Comparison of ENCODE assay signal across 29 cellular contexts in genomic region chr6:106966671-106967522, GRCh38. TPM values are rescaled to one million over a fixed set of nuclear protein-coding genes. Genes with fewer than 3 reads are reported as not detected.
DNase-seq lines count a peak whose midpoint lies in the region; ATAC-seq, FAIRE-seq and TF ChIP-seq lines count a peak whose summit lies in the region.
"Had no signal": no experiment of that assay in that cellular context is flagged by ENCODE, and none has a peak within 500 bp of the region (broad histone marks: within the 10 kb centered on the region; RNA-seq: fewer than 3 reads in every experiment).

No MANE protein-coding gene starts in this region.

- FAIRE-seq in kidney (lab: Jason Lieb, UNC) = no peak
- FAIRE-seq: islet of Langerhans had no signal

- peaks cover 4% of the 10 kb centered on the region for H3K79me2 ChIP-seq in OCI-LY1 (ENCODE audit: insufficient read depth, low read length)

- H3K9me3 Mint-ChIP-seq in activated naive CD4-positive, alpha-beta T cell treated with anti-CD3 and anti-CD28 coated beads, Interleukin-2, amount 50 U/mL, for 72 hours = no peaks in the 10 kb centered on the region
- H3K9me3 Mint-ChIP-seq: activated CD4-positive, alpha-beta T cell treated with anti-CD3 and anti-CD28 coated beads, Interleukin-2, amount 10 ng/mL, durations not matched to agents 7 days and 5 days; activated naive CD8-positive, alpha-beta T cell treated with anti-CD3 and anti-CD28 coated beads, Interleukin-2, amount 10 ng/mL, durations not matched to agents 7 days and 5 days; stimulated activated effector memory CD8-positive, alpha-beta T cell treated with anti-CD3 and anti-CD28 coated beads, Interleukin-12 subunit alpha, Interleukin-12 subunit beta, amount 100 ng/mL, for 72 hours had no signal

- H3K4me1 ChIP-seq in HEK293 (ENCODE audit: control insufficient read depth, insufficient read depth, low read length) (no peaks in the 10 kb centered on the region), OCI-LY1 (ENCODE audit: insufficient read depth, low read length, severe bottlenecking) (peaks cover 4% of the 10 kb centered on the region), kidney (ENCODE audit: control insufficient read depth in 1 of 2, insufficient read depth in 1 of 2, low read depth in 1 of 2, low read length in 2 of 2) (no peaks in the 10 kb centered on the region), stomach (no peaks in the 10 kb centered on the region)
- H3K4me1 ChIP-seq: Caco-2, colonic mucosa, HAP-1, transverse colon had no signal

- H3K27me3 ChIP-seq in OCI-LY1 (ENCODE audit: insufficient read depth, low read length) = no peaks in the 10 kb centered on the region
- peaks cover 0 to 7% (median 0%) of the 10 kb centered on the region in 3 donors for H3K27me3 ChIP-seq in stomach
- H3K27me3 ChIP-seq: colonic mucosa had no signal

- H3K4me3 ChIP-seq in HEK293 (ENCODE audit: low read depth, low read length) (no peak overlapping the region), OCI-LY1 (ENCODE audit: low read depth, low read length, poor library complexity, severe bottlenecking) (no peak overlapping the region), kidney (ENCODE audit: low read length in 2 of 2) (no peak overlapping the region), stomach (no peak overlapping the region)
- H3K4me3 ChIP-seq: colonic mucosa, HAP-1, transverse colon had no signal

- no peaks in the 10 kb centered on the region for H3K9me2 ChIP-seq in OCI-LY1 (ENCODE audit: low read depth, low read length)

- H3K27ac ChIP-seq in HEK293 (ENCODE audit: extremely low read depth, low read depth, low read length) (no peak overlapping the region), OCI-LY1 (ENCODE audit: low read depth, low read length, poor library complexity, severe bottlenecking) (peak overlapping the region; percentile 25), kidney (ENCODE audit: low read depth in 2 of 2, low read length in 2 of 2) (no peak overlapping the region), stomach (peak overlapping the region in 3 of 5 donors; percentile 6 to 50 (median 10))
- H3K27ac ChIP-seq: colonic mucosa, transverse colon had no signal

- TF ChIP-seq EP300 in stomach (IDR thresholded peaks at IDR 0.05) = no peak

- TF ChIP-seq POLR2A in stomach (IDR thresholded peaks at IDR 0.05) = no peak

- no peaks in the 10 kb centered on the region for H4K20me1 ChIP-seq in OCI-LY1 (ENCODE audit: insufficient read depth, low read length)

- POLR2A ChIA-PET in HEK293 (lab: Yijun Ruan, JAX) = no interaction called here

- H3K36me3 ChIP-seq in HEK293 (ENCODE audit: control insufficient read depth in 2 of 2, insufficient read depth in 1 of 2, low read length in 2 of 2) (no peaks in the 10 kb centered on the region), OCI-LY1 (ENCODE audit: insufficient read depth, low read length) (peaks cover 27% of the 10 kb centered on the region), kidney (ENCODE audit: control insufficient read depth in 1 of 2, insufficient read depth in 2 of 2, low read length in 2 of 2) (no peaks in the 10 kb centered on the region), stomach (no peaks in the 10 kb centered on the region)
- H3K36me3 ChIP-seq: colonic mucosa, HAP-1, transverse colon had no signal

- CTCF ChIA-PET in HEK293 (lab: Yijun Ruan, JAX) = interaction anchor here (0.6 to 1.4 kb wide), 2 partner anchors 400 to 882 kb away, joined by 3 read pairs; no protein-coding TSS in a partner anchor

- no peak overlapping the region for H2AFZ ChIP-seq in OCI-LY1 (ENCODE audit: low read length)

- intact Hi-C loops in kidney (cut with DNase I) = no loop called here
- intact Hi-C loops in stomach (cut with DNase I; ENCODE audit: low total_unique reads) = no loop called here

- H3K36me3 Mint-ChIP-seq in activated naive CD4-positive, alpha-beta T cell treated with anti-CD3 and anti-CD28 coated beads, Interleukin-2, amount 50 U/mL, for 72 hours = no peaks in the 10 kb centered on the region
- H3K36me3 Mint-ChIP-seq: activated naive CD8-positive, alpha-beta T cell treated with anti-CD3 and anti-CD28 coated beads, Interleukin-2, amount 10 ng/mL, durations not matched to agents 7 days and 5 days; stimulated activated effector memory CD8-positive, alpha-beta T cell treated with anti-CD3 and anti-CD28 coated beads, Interleukin-12 subunit alpha, Interleukin-12 subunit beta, amount 100 ng/mL, for 72 hours had no signal

- H3K9ac ChIP-seq in OCI-LY1 (ENCODE audit: low read length) (no peak overlapping the region), kidney (ENCODE audit: low read length in 2 of 2) (no peak overlapping the region)

- no peak for ATAC-seq in activated naive CD4-positive, alpha-beta T cell treated with anti-CD3 and anti-CD28 coated beads, Interleukin-2, amount 50 U/mL, for 72 hours
- ATAC-seq: stimulated activated effector memory CD8-positive, alpha-beta T cell treated with anti-CD3 and anti-CD28 coated beads, Interleukin-12 subunit alpha, Interleukin-12 subunit beta, amount 100 ng/mL, for 72 hours had no signal

- H3K9me3 ChIP-seq in HEK293 (ENCODE audit: control insufficient read depth, insufficient read depth, low read depth, low read length) (no peaks in the 10 kb centered on the region), OCI-LY1 (ENCODE audit: low read length) (no peaks in the 10 kb centered on the region), kidney (ENCODE audit: control insufficient read depth in 1 of 2, low read length in 2 of 2) (no peaks in the 10 kb centered on the region), stomach (no peaks in the 10 kb centered on the region)
- H3K9me3 ChIP-seq: Caco-2, colonic mucosa, HAP-1, transverse colon had no signal

- TF ChIP-seq CTCF in HEK293 (tag by site-specific recombination; IDR thresholded peaks at IDR 0.05) = no peak
- TF ChIP-seq CTCF in OCI-LY1 (IDR thresholded peaks at IDR 0.05; ENCODE audit: low read length) = no peak
- no peak for TF ChIP-seq CTCF in kidney (IDR thresholded peaks at IDR 0.05; ENCODE audit: borderline replicate concordance, extremely low read depth, insufficient read depth)
- no peak for TF ChIP-seq CTCF in stomach (IDR thresholded peaks at IDR 0.05)

- 55 to 82% (median 64%) methylated on average over 5 to 6 of the region's 6 CpGs for WGBS in stomach, 5 donors

- peaks cover 2% of the 10 kb centered on the region; the same call in 1 of the 2 replicates for H3F3A ChIP-seq in OCI-LY1 (ENCODE audit: insufficient read depth, low read length)

- H3K4me2 ChIP-seq in OCI-LY1 (ENCODE audit: low read length) = no peak overlapping the region

- DNase-seq in kidney (peak; percentile 55), stomach (peak; percentile 46), activated T-cell treated with anti-CD3 and anti-CD28 coated beads for 4 hours (no peak), EL (no peak)
- no peak for DNase-seq in activated naive CD4-positive, alpha-beta T cell treated with anti-CD3 and anti-CD28 coated beads, Interleukin-2, amount 50 U/mL, for 72 hours (ENCODE audit: low spot score in 2 of 2)
- DNase-seq: activated B cell treated with CpG ODN at 0.5 μM for 24 hours; activated CD4-positive, alpha-beta T cell treated with anti-CD3 and anti-CD28 coated beads, Interleukin-2, amount 10 ng/mL, durations not matched to agents 7 days and 5 days; activated effector memory CD4-positive, alpha-beta T cell treated with anti-CD3 and anti-CD28 coated beads, Interleukin-2, amount 50 U/mL, for 16 hours; activated naive CD8-positive, alpha-beta T cell treated with anti-CD3 and anti-CD28 coated beads, Interleukin-2, amount 10 ng/mL, durations not matched to agents 7 days and 5 days; activated T-cell treated with anti-CD3 and anti-CD28 coated beads, Interleukin-2, amount 50 U/mL, for 1 hour; aorta; C1 segment of cervical spinal cord; Caco-2; colonic mucosa; DND-41; effector CD8-positive, alpha-beta T cell; erythroblast; KG1; NCI-H1417; retina; SIG-M5; T-helper 9 cell; transverse colon had no signal

- H3K27ac Mint-ChIP-seq in activated naive CD4-positive, alpha-beta T cell treated with anti-CD3 and anti-CD28 coated beads, Interleukin-2, amount 50 U/mL, for 72 hours = no peak overlapping the region
- H3K27ac Mint-ChIP-seq: activated B cell treated with CpG ODN at 0.5 μM for 24 hours; activated CD4-positive, alpha-beta T cell treated with anti-CD3 and anti-CD28 coated beads, Interleukin-2, amount 10 ng/mL, durations not matched to agents 7 days and 5 days; activated naive CD8-positive, alpha-beta T cell treated with anti-CD3 and anti-CD28 coated beads, Interleukin-2, amount 10 ng/mL, durations not matched to agents 7 days and 5 days; nephron; stimulated activated effector memory CD8-positive, alpha-beta T cell treated with anti-CD3 and anti-CD28 coated beads, Interleukin-12 subunit alpha, Interleukin-12 subunit beta, amount 100 ng/mL, for 72 hours had no signal

TF ChIP-seq in HEK293, 187 proteins besides CTCF, POLR2A, EP300 and RAD21:
- peak; percentile 89 for TF ChIP-seq ZNF449 (tag by site-specific recombination; IDR thresholded peaks at IDR 0.05)
- TF ChIP-seq ZNF501 (tag by site-specific recombination; IDR thresholded peaks at IDR 0.05) = no peak

RNA-seq across cellular contexts. Expression of gene CD24, which starts 7.6 kb away (rescaled TPM):
- total RNA-seq in kidney (2,350 TPM), stomach (100 to 1,000 TPM; 132 to 854 (median 472) TPM)
- polyA plus RNA-seq in kidney (ENCODE audit: insufficient read depth, low read depth, low replicate concordance) (980 TPM), stomach (100 to 1,000 TPM; 267 to 539 (median 453) TPM)
- total RNA-seq in activated naive CD4-positive, alpha-beta T cell treated with anti-CD3 and anti-CD28 coated beads, Interleukin-2, amount 50 U/mL, for 72 hours = 1 to 10 TPM in 1 of 2 donors, under 1 TPM in 1; 0.89 to 1.9 TPM

Comparison
In these comparisons a context has a peak if more than half of its experiments do, and no peak if none do; other contexts are left out.
1. H3K27ac ChIP-seq: peak in OCI-LY1 (single experiment) and stomach (3 of 5); none in HEK293 (single experiment) and kidney (0 of 2).
2. DNase-seq: peak in kidney (single experiment) and stomach (single experiment); none in activated naive CD4-positive, alpha-beta T cell treated with anti-CD3 and anti-CD28 coated beads, Interleukin-2, amount 50 U/mL, for 72 hours (0 of 2), activated T-cell treated with anti-CD3 and anti-CD28 coated beads for 4 hours (single experiment) and EL (single experiment).
3. RNA of gene CD24, which starts 7.6 kb away (total RNA-seq): 2,350 TPM in kidney (single experiment) and 132 to 854 TPM in stomach; 0.89 to 1.9 TPM in activated naive CD4-positive, alpha-beta T cell treated with anti-CD3 and anti-CD28 coated beads, Interleukin-2, amount 50 U/mL, for 72 hours; every median in the first group is over 10 times any median in the second.